In the genomic region with DNA sequence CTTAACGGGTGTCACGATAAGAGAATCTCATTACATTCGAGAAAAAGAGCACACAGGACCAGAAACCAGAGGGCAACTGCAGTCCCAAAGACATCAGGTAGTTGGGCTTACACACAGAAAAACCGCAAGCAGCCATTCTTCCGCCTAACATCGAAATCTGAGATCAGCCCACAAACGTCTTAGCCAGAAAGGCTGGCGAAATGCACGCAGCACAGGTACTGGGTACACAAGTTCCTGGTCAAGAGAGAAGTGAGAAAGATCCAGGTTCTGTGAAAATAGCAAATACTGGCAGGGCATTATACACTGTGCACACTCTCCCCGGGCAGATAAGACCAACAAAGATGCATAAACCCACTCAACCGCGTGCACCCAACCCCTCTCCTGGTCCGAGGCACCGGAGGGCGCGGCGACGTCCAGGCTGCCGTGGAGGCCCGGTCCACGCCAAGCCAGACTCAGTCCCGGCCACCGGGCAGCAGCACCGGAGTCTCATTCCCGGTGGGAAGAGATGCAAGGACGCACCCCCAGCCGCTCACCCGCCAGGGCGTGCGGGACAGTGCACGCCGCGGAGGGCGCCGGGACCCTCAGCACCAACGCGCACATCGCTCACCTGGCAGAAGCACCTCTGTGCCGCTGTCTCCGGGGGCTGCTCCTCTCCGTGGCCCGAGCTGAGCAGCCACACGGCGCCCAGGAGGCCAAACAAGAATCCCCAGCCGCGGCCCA, we compare ENCODE assay signal across 8 cellular contexts. TPM values are rescaled to one million over a fixed set of nuclear protein-coding genes. Genes with fewer than 3 reads are reported as not detected.
DNase-seq lines count a peak whose midpoint lies in the region; ATAC-seq and TF ChIP-seq lines count a peak whose summit lies in the region.

No MANE protein-coding gene starts in this region.

- DNase-seq in Daoy (ENCODE audit: low read depth) (peak; percentile 68), SK-MEL-5 (ENCODE audit: low read depth, low spot score) (peak; percentile 23), heart right ventricle (peak in 1 of 2 donors; percentile 35), putamen (ENCODE audit: low spot score) (peak; percentile 20), HPDE6-E6E7 (ENCODE audit: extremely low spot score) (no peak)

- 1% methylated on average over 39 to 46 of the region's 46 CpGs for WGBS in heart right ventricle, 2 donors

- ATAC-seq in GM21515 (IDR thresholded peaks at IDR 0.05; ENCODE audit: unreplicated experiment) (peak; percentile 70), heart right ventricle (peak; percentile 19 to 66 (median 40))

- H3K9ac ChIP-seq in HUES6 (ENCODE audit: low read length), result peak overlapping the region; percentile 80

- peak overlapping the region; percentile 98 for H3K27ac Mint-ChIP-seq in activated naive CD4-positive, alpha-beta T cell treated with anti-CD3 and anti-CD28 coated beads, Interleukin-2, amount 50 U/mL, for 24 hours

- H3K4me3 ChIP-seq in HUES6 (ENCODE audit: low read depth, low read length) (peak overlapping the region; percentile 91), heart right ventricle (peak overlapping the region; percentile 75 to 100 (median 96))

- H3K36me3 Mint-ChIP-seq in activated naive CD4-positive, alpha-beta T cell treated with anti-CD3 and anti-CD28 coated beads, Interleukin-2, amount 50 U/mL, for 24 hours, result peaks cover 4% of the 10 kb centered on the region

- in situ Hi-C loops in SK-MEL-5 (cut with HindIII; ENCODE audit: low pct_unique_long_range_greater_than_20kb, low sequenced_read_pairs), result no loop called here

- H3K9me3 ChIP-seq in HUES6 (ENCODE audit: control insufficient read depth, insufficient read depth, low read depth, low read length) (no peaks in the 10 kb centered on the region), heart right ventricle (no peaks in the 10 kb centered on the region)

- intact Hi-C loops in heart right ventricle (cut with DNase I), result loop anchor here in 2 of 10 donors (10.0 kb wide), 1 partner anchor 140 kb away; a partner anchor contains a TSS

- H3K27me3 Mint-ChIP-seq in activated naive CD4-positive, alpha-beta T cell treated with anti-CD3 and anti-CD28 coated beads, Interleukin-2, amount 50 U/mL, for 24 hours, result no peaks in the 10 kb centered on the region

- H3K9me3 Mint-ChIP-seq in activated naive CD4-positive, alpha-beta T cell treated with anti-CD3 and anti-CD28 coated beads, Interleukin-2, amount 50 U/mL, for 24 hours, result no peaks in the 10 kb centered on the region

- peak overlapping the region; percentile 97 for H3K4me3 Mint-ChIP-seq in activated naive CD4-positive, alpha-beta T cell treated with anti-CD3 and anti-CD28 coated beads, Interleukin-2, amount 50 U/mL, for 24 hours

- H3K27ac ChIP-seq in HUES6 (ENCODE audit: low read depth, low read length) (peak overlapping the region; percentile 26; the same call in 1 of the 2 replicates), heart right ventricle (peak overlapping the region; percentile 82 to 100 (median 97))

- H3K4me1 Mint-ChIP-seq in activated naive CD4-positive, alpha-beta T cell treated with anti-CD3 and anti-CD28 coated beads, Interleukin-2, amount 50 U/mL, for 24 hours, result peaks cover 43% of the 10 kb centered on the region

- H3K36me3 ChIP-seq in HUES6 (ENCODE audit: control insufficient read depth, insufficient read depth, low read length), result no peaks in the 10 kb centered on the region
- H3K36me3 ChIP-seq in heart right ventricle, result peaks cover 0 to 3% (median 0%) of the 10 kb centered on the region in 9 donors

- peak in 1 of 9 donors; percentile 5 for TF ChIP-seq CTCF in heart right ventricle (IDR thresholded peaks at IDR 0.05)

- H3K4me1 ChIP-seq in HUES6 (ENCODE audit: control insufficient read depth, insufficient read depth, low read length) (peaks cover 12% of the 10 kb centered on the region), heart right ventricle (peaks cover 0 to 63% (median 36%) of the 10 kb centered on the region in 9 donors)

- no peaks in the 10 kb centered on the region for H3K27me3 ChIP-seq in HUES6 (ENCODE audit: control insufficient read depth, insufficient read depth, low read length)
- no peaks in the 10 kb centered on the region for H3K27me3 ChIP-seq in heart right ventricle

RNA-seq across cellular contexts. Expression of a gene that starts 0.4 kb away (rescaled TPM):
- total RNA-seq in Daoy (2014; rRNA removed; shearing (Covaris generic)), result 107 and 135 TPM in 2 replicates
- total RNA-seq in SK-MEL-5 (2014; rRNA removed; shearing (Covaris generic)), result 179 and 183 TPM in 2 replicates
- 124 and 166 TPM in 2 replicates for polyA plus RNA-seq in SK-MEL-5 (2015; cell fraction: cytosol; rRNA removed)
- 46.1 and 48.7 TPM in 2 replicates for polyA plus RNA-seq in SK-MEL-5 (2015; cell fraction: nucleus; rRNA removed)
- 10 to 100 TPM; 12.7 to 54.0 (median 16.3) TPM for total RNA-seq in heart right ventricle
- polyA plus RNA-seq in heart right ventricle, result 10 to 100 TPM in 1 of 2 donors, 1 to 10 TPM in 1; 9.2 to 11.9 TPM

RNA-seq across cellular contexts. Expression of a gene that starts 12.1 kb away (rescaled TPM):
- 394 and 567 TPM in 2 replicates for total RNA-seq in Daoy (2014; rRNA removed; shearing (Covaris generic))
- 120 and 132 TPM in 2 replicates for total RNA-seq in SK-MEL-5 (2014; rRNA removed; shearing (Covaris generic))
- 66.2 and 69.1 TPM in 2 replicates for polyA plus RNA-seq in SK-MEL-5 (2015; cell fraction: cytosol; rRNA removed)
- polyA plus RNA-seq in SK-MEL-5 (2015; cell fraction: nucleus; rRNA removed), result 147 and 173 TPM in 2 replicates
- 10 to 100 TPM; 78.5 to 94.0 (median 85.4) TPM for total RNA-seq in heart right ventricle
- 10 to 100 TPM; 92.4 to 99.4 TPM for polyA plus RNA-seq in heart right ventricle

RNA-seq across cellular contexts. Expression of a gene that starts 35.0 kb away (rescaled TPM):
- 15.5 and 18.6 TPM in 2 replicates for total RNA-seq in Daoy (2014; rRNA removed; shearing (Covaris generic))
- 8.3 and 9.2 TPM in 2 replicates for total RNA-seq in SK-MEL-5 (2014; rRNA removed; shearing (Covaris generic))
- polyA plus RNA-seq in SK-MEL-5 (2015; cell fraction: cytosol; rRNA removed), result 9.5 and 12.1 TPM in 2 replicates
- polyA plus RNA-seq in SK-MEL-5 (2015; cell fraction: nucleus; rRNA removed), result 6.0 and 6.6 TPM in 2 replicates
- 10 to 100 TPM; 12.9 to 15.8 (median 14.2) TPM for total RNA-seq in heart right ventricle
- 1 to 10 TPM; 3.4 to 6.6 TPM for polyA plus RNA-seq in heart right ventricle
